In the genomic region with DNA sequence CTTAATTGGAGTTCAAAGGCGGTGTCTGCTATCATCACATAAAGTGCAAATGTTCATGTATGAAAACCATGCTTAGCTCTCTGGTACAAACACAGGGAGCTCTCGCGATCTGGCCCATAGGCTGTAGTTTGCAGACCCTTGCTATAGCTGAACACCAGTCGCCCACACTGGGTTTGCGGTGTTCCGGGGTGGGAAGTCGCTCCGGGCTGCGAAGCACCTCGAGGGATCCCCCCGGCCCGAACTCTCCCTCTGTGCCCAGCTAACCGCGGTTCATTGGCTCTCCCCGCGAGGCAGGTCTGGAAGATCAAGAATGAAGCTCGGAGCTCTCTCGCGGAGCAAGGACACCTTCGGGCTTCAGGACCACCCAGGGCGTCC, we compare ENCODE assay signal across 1 cellular context.
TF ChIP-seq lines count a peak whose summit lies in the region.

No MANE protein-coding gene starts in this region.

TF ChIP-seq in K562, 482 proteins besides CTCF, POLR2A, EP300 and RAD21 (continued from another document):
- TF ChIP-seq, protein P1, sequence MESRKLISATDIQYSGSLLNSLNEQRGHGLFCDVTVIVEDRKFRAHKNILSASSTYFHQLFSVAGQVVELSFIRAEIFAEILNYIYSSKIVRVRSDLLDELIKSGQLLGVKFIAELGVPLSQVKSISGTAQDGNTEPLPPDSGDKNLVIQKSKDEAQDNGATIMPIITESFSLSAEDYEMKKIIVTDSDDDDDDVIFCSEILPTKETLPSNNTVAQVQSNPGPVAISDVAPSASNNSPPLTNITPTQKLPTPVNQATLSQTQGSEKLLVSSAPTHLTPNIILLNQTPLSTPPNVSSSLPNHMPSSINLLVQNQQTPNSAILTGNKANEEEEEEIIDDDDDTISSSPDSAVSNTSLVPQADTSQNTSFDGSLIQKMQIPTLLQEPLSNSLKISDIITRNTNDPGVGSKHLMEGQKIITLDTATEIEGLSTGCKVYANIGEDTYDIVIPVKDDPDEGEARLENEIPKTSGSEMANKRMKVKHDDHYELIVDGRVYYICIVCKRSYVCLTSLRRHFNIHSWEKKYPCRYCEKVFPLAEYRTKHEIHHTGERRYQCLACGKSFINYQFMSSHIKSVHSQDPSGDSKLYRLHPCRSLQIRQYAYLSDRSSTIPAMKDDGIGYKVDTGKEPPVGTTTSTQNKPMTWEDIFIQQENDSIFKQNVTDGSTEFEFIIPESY (CRISPR knock-in tag; IDR thresholded peaks at IDR 0.05) = no peak
- TF ChIP-seq SMAD2 (IDR thresholded peaks at IDR 0.05; ENCODE audit: low read depth, low read length) = no peak
TF ChIP-seq in K562: peak in this region for 1.
